Comparison of ENCODE assay signal across 1 cellular context in genomic region chr9:133397895-133398294, GRCh38.
TF ChIP-seq lines count a peak whose summit lies in the region.

No MANE protein-coding gene starts in this region.

TF ChIP-seq in HepG2, 621 proteins besides CTCF, POLR2A, EP300 and RAD21:
- TF ChIP-seq POLR2AphosphoS5 (IDR thresholded peaks at IDR 0.05; ENCODE audit: low read depth, low read length): no peak
